In the genomic region with DNA sequence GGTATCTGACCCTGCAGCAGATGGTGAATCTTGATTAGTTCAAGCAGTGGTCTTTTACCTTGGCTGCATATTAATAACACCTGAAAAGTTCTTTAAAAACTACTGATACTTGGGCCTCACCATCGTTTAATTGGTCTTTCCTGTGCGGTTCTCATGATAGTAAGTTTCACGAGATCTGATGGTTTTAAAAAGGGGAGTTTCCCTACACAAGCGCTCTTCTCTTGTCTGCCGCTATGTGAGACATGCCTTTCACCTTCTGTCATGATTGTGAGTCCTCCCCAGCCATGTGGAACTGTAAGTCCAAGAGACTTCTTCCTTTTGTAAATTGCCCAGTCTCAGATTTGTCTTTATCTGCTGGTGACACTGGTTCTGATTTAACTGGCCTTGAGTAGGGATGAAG, we compare ENCODE assay signal across 31 cellular contexts.
"Had no signal": no experiment of that assay in that cellular context is flagged by ENCODE, and none has a peak within 500 bp of the region (broad histone marks: within the 10 kb centered on the region; RNA-seq: fewer than 3 reads in every experiment).

No MANE protein-coding gene starts in this region.

- H3K36me3 ChIP-seq: adrenal gland, ascending aorta, brain microvascular endothelial cell, breast epithelium, cardiac muscle cell had no signal

- H3K4me1 ChIP-seq: adrenal gland, ascending aorta, breast epithelium had no signal

- H3K27me3 ChIP-seq: adrenal gland, ascending aorta, body of pancreas, brain microvascular endothelial cell, breast epithelium, cardiac muscle cell had no signal

- ATAC-seq: activated naive CD4-positive, alpha-beta T cell treated with anti-CD3 and anti-CD28 coated beads, Interleukin-2, amount 50 U/mL, for 72 hours; activated naive CD8-positive, alpha-beta T cell treated with anti-CD3 and anti-CD28 coated beads, Interleukin-2, amount 50 U/mL, for 24 hours; activated T-cell treated with anti-CD3 and anti-CD28 coated beads, Interleukin-2, amount 50 U/mL, for 4 hours; activated T-cell treated with anti-CD3 and anti-CD28 coated beads, Interleukin-2, amount 50 U/mL, for 72 hours; activated T-helper 17 cell treated with anti-CD3 and anti-CD28 coated beads, Interleukin-2, amount 50 U/mL, for 72 hours; body of pancreas had no signal

- H3K4me3 ChIP-seq: adrenal gland, ascending aorta, body of pancreas, breast epithelium, cardiac muscle cell had no signal

- H3K27ac ChIP-seq: adrenal gland, ascending aorta, body of pancreas, brain microvascular endothelial cell, breast epithelium, cardiac muscle cell had no signal

- DNase-seq: activated effector memory CD4-positive, alpha-beta T cell treated with anti-CD3 and anti-CD28 coated beads, Interleukin-2, amount 50 U/mL, for 16 hours; activated effector memory CD4-positive, alpha-beta T cell treated with Interleukin-2 at 50 U/mL for 16 hours; activated gamma-delta T cell; activated gamma-delta T cell treated with Interleukin-2 at 50 U/mL for 16 hours; activated naive CD4-positive, alpha-beta T cell; activated naive CD4-positive, alpha-beta T cell treated with anti-CD3 and anti-CD28 coated beads for 36 hours; activated naive CD4-positive, alpha-beta T cell treated with anti-CD3 and anti-CD28 coated beads, Interleukin-2, amount 10 ng/mL, durations not matched to agents 7 days and 5 days; activated naive CD4-positive, alpha-beta T cell treated with anti-CD3 and anti-CD28 coated beads, Interleukin-2, amount 50 U/mL, for 16 hours; activated naive CD4-positive, alpha-beta T cell treated with Interleukin-2 at 50 U/mL for 16 hours; activated naive CD8-positive, alpha-beta T cell treated with anti-CD3 and anti-CD28 coated beads for 36 hours; activated naive CD8-positive, alpha-beta T cell treated with anti-CD3 and anti-CD28 coated beads, Interleukin-2, amount 10 ng/mL, durations not matched to agents 7 days and 5 days; activated naive CD8-positive, alpha-beta T cell treated with anti-CD3 and anti-CD28 coated beads, Interleukin-2, amount 50 U/mL, for 24 hours; activated T-cell treated with anti-CD3 and anti-CD28 coated beads, Interleukin-2, amount 50 U/mL, for 1 hour; activated T-cell treated with anti-CD3 and anti-CD28 coated beads, Interleukin-2, amount 50 U/mL, for 24 hours; activated T-cell treated with anti-CD3 and anti-CD28 coated beads, Interleukin-2, amount 50 U/mL, for 4 hours; activated T-cell treated with anti-CD3 and anti-CD28 coated beads, Interleukin-2, amount 50 U/mL, for 48 hours; activated T-cell treated with anti-CD3 and anti-CD28 coated beads, Interleukin-2, amount 50 U/mL, for 72 hours; adrenal gland; amniotic stem cell; amygdala; anterior cingulate cortex; aorta; body of pancreas; brain microvascular endothelial cell; caudate nucleus; central memory CD4-positive, alpha-beta T cell had no signal

- H3K9me3 ChIP-seq: adrenal gland, ascending aorta, body of pancreas, breast epithelium had no signal
